ENCODE assay signal across 20 cellular contexts in the genomic region with DNA sequence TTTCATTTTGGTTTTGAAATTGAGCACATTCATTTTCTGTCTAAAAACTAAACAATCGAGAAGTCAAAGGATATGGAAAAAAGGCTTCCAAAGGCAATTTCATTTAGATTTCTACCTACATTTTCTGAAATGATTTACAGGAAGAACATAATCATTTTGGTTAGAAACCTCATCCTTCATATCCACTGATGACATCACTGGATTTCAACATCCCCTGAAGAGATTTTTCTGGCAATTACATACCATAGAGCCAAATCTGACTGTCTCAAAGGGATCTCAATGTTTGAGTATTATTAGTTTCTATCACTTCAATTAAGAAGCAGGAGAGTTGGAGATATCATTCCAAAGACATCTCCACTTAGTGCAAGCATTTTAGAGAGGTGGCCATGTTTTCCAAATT.
DNase-seq lines count a peak whose midpoint lies in the region; ATAC-seq and TF ChIP-seq lines count a peak whose summit lies in the region.
"Had no signal": no experiment of that assay in that cellular context is flagged by ENCODE, and none has a peak within 500 bp of the region (broad histone marks: within the 10 kb centered on the region; RNA-seq: fewer than 3 reads in every experiment).

No MANE protein-coding gene starts in this region.

- no peak overlapping the region for H3K23ac ChIP-seq in IMR-90 (ENCODE audit: low read depth, low read length)

- H2BK15ac ChIP-seq in IMR-90 (ENCODE audit: low read depth, low read length), result no peak overlapping the region

- H3K79me1 ChIP-seq in IMR-90 (ENCODE audit: low read depth in 1 of 2, low read length in 2 of 2), result peaks cover 5 to 20% of the 10 kb centered on the region in 2 experiments; a peak in 2 of 4 replicates

- TF ChIP-seq EP300 in upper lobe of left lung (IDR thresholded peaks at IDR 0.05), result no peak

- intact Hi-C loops in IMR-90 (cut with micrococcal nuclease), result no loop called here

- no peak for TF ChIP-seq RAD21 in IMR-90 (IDR thresholded peaks at IDR 0.05; ENCODE audit: low read length)

- in situ Hi-C loops in IMR-90 (cut with MboI; ENCODE audit: low sequenced_read_pairs), result no loop called here

- H3K9me1 ChIP-seq in IMR-90 (ENCODE audit: insufficient read depth, low read length), result peaks cover 25% of the 10 kb centered on the region

- no peak overlapping the region for H2BK120ac ChIP-seq in IMR-90 (ENCODE audit: low read depth, low read length)

- H4K20me1 ChIP-seq in IMR-90 (ENCODE audit: insufficient read depth, low read length), result no peaks in the 10 kb centered on the region
- H4K20me1 ChIP-seq: BLaER1 had no signal

- TF ChIP-seq POLR2A in IMR-90 (IDR thresholded peaks at IDR 0.05; ENCODE audit: low read depth, low read length), result no peak
- TF ChIP-seq POLR2A in upper lobe of left lung (IDR thresholded peaks at IDR 0.05), result no peak

- dilution Hi-C loops in IMR-90 (cut with HindIII; ENCODE audit: low sequenced_read_pairs, unreplicated experiment), result no loop called here

- H3K4me1 ChIP-seq in IMR-90 (ENCODE audit: control insufficient read depth, insufficient read depth, low read length), result peaks cover 18% of the 10 kb centered on the region
- H3K4me1 ChIP-seq in upper lobe of left lung, result peaks cover 0 to 7% (median 4%) of the 10 kb centered on the region in 4 donors
- H3K4me1 ChIP-seq: testis had no signal

- no peak overlapping the region for H3K4ac ChIP-seq in IMR-90 (ENCODE audit: low read depth, low read length)

- CTCF ChIA-PET in IMR-90 (lab: Yijun Ruan, JAX), result interaction anchor here (0.5 kb wide), 1 partner anchor 89 kb away, joined by 3 read pairs; no protein-coding TSS in a partner anchor

- WGBS in IMR-90 (ENCODE audit: extremely low coverage in 2 of 2, insufficient read length in 1 of 2), 2 experiments, result no CpG with 5 or more reads among the region's 1 CpG
- 96 to 97% methylated on average over 1 of the region's 1 CpG for WGBS in upper lobe of left lung, 2 donors

- POLR2A ChIA-PET in IMR-90 (lab: Charles Lee; ENCODE audit: unreplicated experiment), result no interaction called here

- no peak overlapping the region for H2AK9ac ChIP-seq in IMR-90 (replicated peaks; ENCODE audit: low read depth, low read length, poor library complexity)

- no peak overlapping the region for H2BK5ac ChIP-seq in IMR-90 (ENCODE audit: low read depth, low read length, poor library complexity, severe bottlenecking)

- no peak overlapping the region for H4K5ac ChIP-seq in IMR-90 (ENCODE audit: low read depth, low read length)

- H3K18ac ChIP-seq in IMR-90 (ENCODE audit: low read depth, low read length), result peak overlapping the region; percentile 41; the same call in 1 of the 2 replicates

- no TSS peak for BruUV-seq in IMR-90 (replicated peaks; lab: Mats Ljungman, UMichigan)

- no peak overlapping the region for H3K9ac ChIP-seq in IMR-90 (ENCODE audit: low read depth, low read length)
- H3K9ac ChIP-seq: BLaER1, KMS-11 had no signal

- H3K36me3 ChIP-seq in IMR-90 (ENCODE audit: control insufficient read depth, insufficient read depth, low read length), result peaks cover 4% of the 10 kb centered on the region; the same call in 1 of the 2 replicates
- H3K36me3 ChIP-seq in upper lobe of left lung, result peaks cover 0 to 15% (median 0%) of the 10 kb centered on the region in 4 donors

- no peak overlapping the region for H4K91ac ChIP-seq in IMR-90 (ENCODE audit: insufficient read depth, low read depth, low read length)

- no peak overlapping the region for H2AK5ac ChIP-seq in IMR-90 (ENCODE audit: low read depth, low read length)

- TF ChIP-seq CTCF in IMR-90 (conservative IDR thresholded peaks at IDR 0.05; ENCODE audit: low read depth, low read length) (no peak), foreskin fibroblast (IDR thresholded peaks at IDR 0.05; ENCODE audit: low read depth, low read length) (no peak), upper lobe of left lung (IDR thresholded peaks at IDR 0.05) (no peak)

- H3K4me3 ChIP-seq in IMR-90 (ENCODE audit: insufficient read depth, low read depth, low read length) (no peak overlapping the region), foreskin fibroblast (ENCODE audit: low read depth in 1 of 2, low read length in 2 of 2) (no peak overlapping the region), upper lobe of left lung (no peak overlapping the region)
- H3K4me3 ChIP-seq: BLaER1, cardiac muscle cell, heart left ventricle, testis had no signal

- no peak overlapping the region for H3K56ac ChIP-seq in IMR-90 (ENCODE audit: extremely low read depth, insufficient read depth, low read length)

- no peak overlapping the region for H2AFZ ChIP-seq in IMR-90 (replicated peaks; ENCODE audit: low read length, poor library complexity)

- H3K14ac ChIP-seq in IMR-90 (replicated peaks; ENCODE audit: low read depth, low read length), result no peak overlapping the region

- DNase-seq in CD1c-positive myeloid dendritic cell (ENCODE audit: extremely low spot score) (peak; percentile 32), IMR-90 (peak; percentile 60), amniotic epithelial cell (ENCODE audit: low read depth) (peak; percentile 67), foreskin fibroblast (peak; percentile 50 to 80), NCI-H524 (lab: John Stamatoyannopoulos, UW) (no peak), hippocampal formation (lab: John Stamatoyannopoulos, UW) (no peak), upper lobe of left lung (no peak)
- DNase-seq: activated T-cell treated with anti-CD3 and anti-CD28 coated beads, Interleukin-2, amount 50 U/mL, for 48 hours; DMS79; heart left ventricle; left colon; NCI-H1930; NCI-H526; stimulated activated CD4-positive, alpha-beta T cell treated with anti-CD3 and anti-CD28 coated beads, Interleukin-15, amount 100 ng/mL, for 24 hours; testis had no signal

- H4K8ac ChIP-seq in IMR-90 (ENCODE audit: low read depth in 2 of 2, low read length in 2 of 2), result no peak overlapping the region

- H2BK20ac ChIP-seq in IMR-90 (ENCODE audit: low read depth, low read length), result no peak overlapping the region

- no peaks in the 10 kb centered on the region for H3K27me3 ChIP-seq in IMR-90 (ENCODE audit: control insufficient read depth, insufficient read depth, low read length)
- no peaks in the 10 kb centered on the region for H3K27me3 ChIP-seq in upper lobe of left lung
- H3K27me3 ChIP-seq: BLaER1, cardiac muscle cell, heart left ventricle, testis had no signal

- H3K27ac ChIP-seq in IMR-90 (ENCODE audit: insufficient read depth, low read length) (no peak overlapping the region), upper lobe of left lung (no peak overlapping the region)
- H3K27ac ChIP-seq: BLaER1, cardiac muscle cell, KMS-11, testis had no signal

- ATAC-seq in IMR-90 (ENCODE audit: low read depth), result 0 out of 2 replicates have a peak, but pooled peaks have one; percentile 10
- no peak for ATAC-seq in GM19351 (IDR thresholded peaks at IDR 0.05; ENCODE audit: unreplicated experiment)
- no peak for ATAC-seq in upper lobe of left lung (ENCODE audit: low FRiP score in 2 of 2)
- ATAC-seq: HCT116, heart left ventricle, left colon had no signal

- H3K4me2 ChIP-seq in IMR-90 (ENCODE audit: low read depth, low read length), result no peak overlapping the region
- H3K4me2 ChIP-seq: KMS-11 had no signal

- H3K9me3 ChIP-seq in IMR-90 (ENCODE audit: control insufficient read depth, insufficient read depth, low read length) (no peaks in the 10 kb centered on the region), upper lobe of left lung (no peaks in the 10 kb centered on the region)
- H3K9me3 ChIP-seq: BLaER1, heart left ventricle, testis had no signal

TF ChIP-seq in IMR-90, 13 proteins besides CTCF, POLR2A, EP300 and RAD21:
- TF ChIP-seq CEBPB (IDR thresholded peaks at IDR 0.05; ENCODE audit: low read depth, low read length), result peak; percentile 78
- TF ChIP-seq BHLHE40 (IDR thresholded peaks at IDR 0.05; ENCODE audit: low read depth, low read length), result no peak

Comparison
In these comparisons a context has a peak if more than half of its experiments do, and no peak if none do; other contexts are left out.
1. DNase-seq: peak in CD1c-positive myeloid dendritic cell (single experiment), IMR-90 (single experiment), amniotic epithelial cell (single experiment) and foreskin fibroblast (2 of 2); none in NCI-H524 (0 of 2), hippocampal formation (0 of 2) and upper lobe of left lung (0 of 2).